9 cellular contexts compared by ENCODE assay signal in genomic region chr13:77002590-77003190, GRCh38. TPM values are rescaled to one million over a fixed set of nuclear protein-coding genes. Genes with fewer than 3 reads are reported as not detected.
DNase-seq lines count a peak whose midpoint lies in the region; ATAC-seq and TF ChIP-seq lines count a peak whose summit lies in the region.
"Had no signal": no experiment of that assay in that cellular context is flagged by ENCODE, and none has a peak within 500 bp of the region (broad histone marks: within the 10 kb centered on the region; RNA-seq: fewer than 3 reads in every experiment).

No MANE protein-coding gene starts in this region.

- H3K4me1 ChIP-seq in heart left ventricle (peaks cover 0 to 50% (median 13%) of the 10 kb centered on the region in 12 donors), OCI-LY3 (ENCODE audit: low read length) (no peaks in the 10 kb centered on the region)

- no peaks in the 10 kb centered on the region for H3K9me3 Mint-ChIP-seq in progenitor cell of endocrine pancreas (ENCODE audit: low read depth)
- H3K9me3 Mint-ChIP-seq: central memory CD8-positive, alpha-beta T cell had no signal

- DNase-seq in heart left ventricle (no peak), Right ventricle myocardium inferior (ENCODE audit: missing footprints) (no peak), epithelial cell of esophagus (ENCODE audit: low read depth) (peak; percentile 50), progenitor cell of endocrine pancreas (ENCODE audit: low spot score, unreplicated experiment) (no peak)
- DNase-seq in effector CD8-positive, alpha-beta T cell (lab: John Stamatoyannopoulos, UW): no peak
- DNase-seq in activated CD4-positive, alpha-beta T cell treated with anti-CD3 and anti-CD28 coated beads for 1 hour: no peak

- ATAC-seq in heart left ventricle (peak in 2 of 4 donors; percentile 25 to 38), Right ventricle myocardium inferior (no peak), GM19324 (IDR thresholded peaks at IDR 0.05; ENCODE audit: low FRiP score, unreplicated experiment) (no peak)

- H3K4me3 ChIP-seq in heart left ventricle (no peak overlapping the region), OCI-LY3 (ENCODE audit: low read length) (no peak overlapping the region), epithelial cell of esophagus (ENCODE audit: low read length) (no peak overlapping the region)

- WGBS in heart left ventricle, 4 donors: 54 to 67% (median 62%) methylated on average over 7 of the region's 7 CpGs

- H3K27ac ChIP-seq in heart left ventricle (peak overlapping the region in 2 of 12 donors; percentile 19 to 34), OCI-LY3 (ENCODE audit: low read length) (no peak overlapping the region)

- no peak overlapping the region for H3K9ac ChIP-seq in OCI-LY3 (ENCODE audit: low read length)

- no peaks in the 10 kb centered on the region for H3K9me3 ChIP-seq in heart left ventricle
- H3K9me3 ChIP-seq in OCI-LY3 (ENCODE audit: insufficient read depth, low read length): no peaks in the 10 kb centered on the region

- no peaks in the 10 kb centered on the region for H3K4me1 Mint-ChIP-seq in progenitor cell of endocrine pancreas (ENCODE audit: low read depth)

- H2AFZ ChIP-seq in OCI-LY3 (ENCODE audit: low read depth, low read length): no peak overlapping the region

- no peak for TF ChIP-seq POLR2A in heart left ventricle (IDR thresholded peaks at IDR 0.05)

- H4K20me1 ChIP-seq in OCI-LY3 (ENCODE audit: insufficient read depth, low read length): peaks cover 4% of the 10 kb centered on the region; the same call in 1 of the 2 replicates

- intact Hi-C loops in heart left ventricle (cut with DNase I): no loop called here
- intact Hi-C loops in Right ventricle myocardium inferior (cut with DNase I): no loop called here

- H3K4me3 Mint-ChIP-seq in progenitor cell of endocrine pancreas (ENCODE audit: low read depth): no peak overlapping the region
- H3K4me3 Mint-ChIP-seq: central memory CD8-positive, alpha-beta T cell had no signal

- TF ChIP-seq CTCF in heart left ventricle (IDR thresholded peaks at IDR 0.05) (peak; percentile 22 to 69 (median 54)), OCI-LY3 (IDR thresholded peaks at IDR 0.05; ENCODE audit: low read depth, low read length) (peak; percentile 74), epithelial cell of esophagus (IDR thresholded peaks at IDR 0.05; ENCODE audit: insufficient read depth, low read depth, low read length, missing control alignments) (peak; percentile 76), progenitor cell of endocrine pancreas (IDR thresholded peaks at IDR 0.05; ENCODE audit: unreplicated experiment) (peak; percentile 66)

- H3K27me3 ChIP-seq in heart left ventricle (no peaks in the 10 kb centered on the region), OCI-LY3 (ENCODE audit: low read depth, low read length) (no peaks in the 10 kb centered on the region)

- H3K27ac Mint-ChIP-seq in progenitor cell of endocrine pancreas: no peak overlapping the region

- H3K36me3 ChIP-seq in heart left ventricle (peaks cover 0 to 87% (median 61%) of the 10 kb centered on the region in 9 donors), OCI-LY3 (replicated peaks; ENCODE audit: low read depth, low read length) (peaks cover 44% of the 10 kb centered on the region)

- no peaks in the 10 kb centered on the region for H3K27me3 Mint-ChIP-seq in progenitor cell of endocrine pancreas
- H3K27me3 Mint-ChIP-seq: central memory CD8-positive, alpha-beta T cell had no signal

- no peak overlapping the region for H3K4me2 ChIP-seq in OCI-LY3 (ENCODE audit: low read length)

- H3K79me2 ChIP-seq in OCI-LY3 (ENCODE audit: low read length): peaks cover 5% of the 10 kb centered on the region; the same call in 1 of the 2 replicates

- H3K36me3 Mint-ChIP-seq in progenitor cell of endocrine pancreas (ENCODE audit: insufficient read depth): peaks cover 20% of the 10 kb centered on the region

RNA-seq across cellular contexts. Expression of gene CLN5, which starts 10.8 kb away (rescaled TPM):
- total RNA-seq in heart left ventricle: 10 to 100 TPM; 12.3 to 19.1 (median 15.9) TPM
- 10 to 100 TPM; 11.8 to 18.2 TPM for polyA plus RNA-seq in heart left ventricle
- 17.6 TPM for total RNA-seq in Right ventricle myocardium inferior
- total RNA-seq in progenitor cell of endocrine pancreas: 21.3 and 21.4 TPM in 2 replicates

RNA-seq across cellular contexts. Expression of gene FBXL3, which starts 24.3 kb away (rescaled TPM):
- 10 to 100 TPM; 27.5 to 50.0 (median 32.1) TPM for total RNA-seq in heart left ventricle
- 10 to 100 TPM; 11.8 to 27.2 TPM for polyA plus RNA-seq in heart left ventricle
- total RNA-seq in Right ventricle myocardium inferior: 29.3 TPM
- total RNA-seq in progenitor cell of endocrine pancreas: 18.0 and 21.8 TPM in 2 replicates

RNA-seq across cellular contexts. Expression of gene ACOD1, which starts 54.4 kb away (rescaled TPM):
- total RNA-seq in heart left ventricle (under 1 TPM in 1 of 9 donors, not detected in 8; 0.91 TPM), Right ventricle myocardium inferior (not detected), progenitor cell of endocrine pancreas (not detected in 2 replicates)
- polyA plus RNA-seq in heart left ventricle: not detected
